9 cellular contexts compared by ENCODE assay signal in the genomic region with DNA sequence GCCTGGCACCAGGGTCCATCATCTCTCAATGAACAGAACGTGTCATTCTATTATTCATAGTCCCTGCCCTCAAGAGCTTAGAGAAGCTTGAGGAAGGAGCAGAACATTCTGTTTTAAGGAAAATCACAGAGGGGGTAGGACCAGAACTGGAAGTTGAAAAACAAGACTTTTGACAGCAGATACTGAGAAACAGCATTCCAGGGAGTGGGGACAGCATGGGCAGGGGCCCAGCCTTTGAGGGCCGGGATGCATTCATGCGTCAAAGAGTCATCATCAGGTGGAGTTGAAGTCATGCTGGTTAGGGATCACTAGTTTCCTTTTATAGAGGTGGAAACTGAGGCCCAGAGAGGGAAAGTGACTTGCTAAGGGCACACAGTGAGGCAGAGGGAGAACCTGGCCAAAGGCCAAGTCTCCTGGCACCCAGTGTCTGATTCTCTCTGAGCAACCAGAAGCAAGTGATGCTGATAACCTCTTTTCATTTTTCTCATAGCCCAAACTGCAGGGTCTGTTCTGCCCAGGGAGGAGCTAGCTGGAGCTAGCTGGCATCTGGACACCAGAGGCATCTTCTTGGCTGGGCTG. TPM values are rescaled to one million over a fixed set of nuclear protein-coding genes. Genes with fewer than 3 reads are reported as not detected.
DNase-seq lines count a peak whose midpoint lies in the region; ATAC-seq and TF ChIP-seq lines count a peak whose summit lies in the region.
"Had no signal": no experiment of that assay in that cellular context is flagged by ENCODE, and none has a peak within 500 bp of the region (broad histone marks: within the 10 kb centered on the region; RNA-seq: fewer than 3 reads in every experiment).

No MANE protein-coding gene starts in this region.

- TF ChIP-seq POLR2A in upper lobe of left lung (IDR thresholded peaks at IDR 0.05), result no peak

- ATAC-seq in memory B cell (ENCODE audit: low read depth), result no peak
- ATAC-seq in upper lobe of left lung (ENCODE audit: low FRiP score in 2 of 2), result no peak

- H3K27ac Mint-ChIP-seq in MCF 10A (ENCODE audit: low read depth, unreplicated experiment) (peak overlapping the region; percentile 55), memory B cell (peak overlapping the region; percentile 74)
- peak overlapping the region; percentile 96 for H3K27ac Mint-ChIP-seq in activated CD4-positive, alpha-beta memory T cell treated with anti-CD3 and anti-CD28 coated beads, Interleukin-2, amount 10 ng/mL, durations not matched to agents 7 days and 5 days

- H3K4me3 ChIP-seq in mammary epithelial cell (replicated peaks in 1 of 3; ENCODE audit: insufficient read depth in 1 of 3, low read depth in 2 of 3, low read length in 3 of 3) (no peak overlapping the region), upper lobe of left lung (no peak overlapping the region)

- WGBS in mammary epithelial cell (ENCODE audit: low coverage, missing lambda C conversion rate), result 69% methylated on average over 3 of the region's 3 CpGs
- 61 to 72% methylated on average over 3 of the region's 3 CpGs for WGBS in upper lobe of left lung, 2 donors

- in situ Hi-C loops in mammary epithelial cell (cut with MboI; ENCODE audit: low sequenced_read_pairs in 2 of 2), result no loop called here

- H3K4me1 Mint-ChIP-seq in MCF 10A (ENCODE audit: insufficient read depth, unreplicated experiment), result peaks cover 41% of the 10 kb centered on the region
- peaks cover 75% of the 10 kb centered on the region for H3K4me1 Mint-ChIP-seq in activated CD4-positive, alpha-beta memory T cell treated with anti-CD3 and anti-CD28 coated beads, Interleukin-2, amount 10 ng/mL, durations not matched to agents 7 days and 5 days
- peaks cover 14% of the 10 kb centered on the region for H3K4me1 Mint-ChIP-seq in memory B cell

- H3K9me3 ChIP-seq in mammary epithelial cell (replicated peaks; ENCODE audit: insufficient read depth, low read length) (no peaks in the 10 kb centered on the region), upper lobe of left lung (no peaks in the 10 kb centered on the region)
- H3K9me3 ChIP-seq: neutrophil had no signal

- H3K27ac ChIP-seq in mammary epithelial cell (ENCODE audit: insufficient read depth, low read depth, low read length) (no peak overlapping the region), upper lobe of left lung (peak overlapping the region; percentile 93 to 97 (median 95))
- H3K27ac ChIP-seq: neutrophil had no signal

- H3K79me2 ChIP-seq in mammary epithelial cell (ENCODE audit: insufficient read depth, low read length), result peaks cover 33% of the 10 kb centered on the region

- H3K4me2 ChIP-seq in mammary epithelial cell (ENCODE audit: insufficient read depth, low read depth, low read length), result no peak overlapping the region

- no peaks in the 10 kb centered on the region for H3K27me3 Mint-ChIP-seq in MCF 10A (ENCODE audit: insufficient read depth, unreplicated experiment)
- H3K27me3 Mint-ChIP-seq in activated CD4-positive, alpha-beta memory T cell treated with anti-CD3 and anti-CD28 coated beads, Interleukin-2, amount 10 ng/mL, durations not matched to agents 7 days and 5 days, result no peaks in the 10 kb centered on the region
- no peaks in the 10 kb centered on the region for H3K27me3 Mint-ChIP-seq in memory B cell

- no peak overlapping the region for H2AFZ ChIP-seq in mammary epithelial cell (ENCODE audit: low read depth, low read length)

- TF ChIP-seq CTCF in MCF 10A (IDR thresholded peaks at IDR 0.05; ENCODE audit: unreplicated experiment) (no peak), mammary epithelial cell (conservative IDR thresholded peaks at IDR 0.05 in 1 of 2, IDR thresholded peaks at IDR 0.05 in 1 of 2; ENCODE audit: extremely low read depth in 1 of 2, insufficient read depth in 1 of 2, low read depth in 1 of 2, low read length in 2 of 2) (no peak), upper lobe of left lung (IDR thresholded peaks at IDR 0.05) (no peak)

- dilution Hi-C loops in mammary epithelial cell (cut with HindIII; ENCODE audit: low sequenced_read_pairs), result no loop called here

- intact Hi-C loops in MCF 10A (cut with micrococcal nuclease), result no loop called here
- intact Hi-C loops in mammary epithelial cell (cut with micrococcal nuclease), result no loop called here

- no peaks in the 10 kb centered on the region for H4K20me1 ChIP-seq in mammary epithelial cell (ENCODE audit: insufficient read depth, low read length)

- CTCF ChIA-PET in MCF 10A (lab: Yijun Ruan, JAX), result interaction anchor here (1.1 kb wide), 1 partner anchor 164 kb away, joined by 4 read pairs; a partner anchor contains a TSS
- CTCF ChIA-PET in mammary epithelial cell (lab: Charles Lee; ENCODE audit: low non-redundant PET), result no interaction called here
- CTCF ChIA-PET in activated CD4-positive, alpha-beta memory T cell treated with anti-CD3 and anti-CD28 coated beads, Interleukin-2, amount 10 ng/mL, durations not matched to agents 7 days and 5 days (lab: Charles Lee), result interaction anchor here (0.9 to 1.9 kb wide), 6 partner anchors 13 to 164 kb away, joined by 3 to 12 read pairs (median 5); a partner anchor contains a TSS

- DNase-seq in MCF 10A (ENCODE audit: unreplicated experiment) (peak; percentile 14), mammary epithelial cell (no peak), memory B cell (ENCODE audit: low spot score in 2 of 2) (no peak), upper lobe of left lung (no peak), DMS153 treated with DMSO at 0.1 percent for 48 hours (lab: John Stamatoyannopoulos, UW; ENCODE audit: unreplicated experiment) (no peak), NOMO-1 treated with dmso at 0.1 percent for 144 hours (lab: John Stamatoyannopoulos, UW; ENCODE audit: unreplicated experiment) (no peak)
- no peak for DNase-seq in activated CD4-positive, alpha-beta memory T cell treated with anti-CD3 and anti-CD28 coated beads, Interleukin-2, amount 10 ng/mL, durations not matched to agents 7 days and 5 days
- DNase-seq in stimulated activated CD4-positive, alpha-beta T cell treated with anti-CD3 and anti-CD28 coated beads, Interleukin-1b, Interleukin-23, amount 100 ng/mL, for 48 hours, result no peak

- no peaks in the 10 kb centered on the region for H3K36me3 ChIP-seq in mammary epithelial cell (ENCODE audit: insufficient read depth, low read length)
- H3K36me3 ChIP-seq in upper lobe of left lung, result no peaks in the 10 kb centered on the region
- H3K36me3 ChIP-seq: neutrophil had no signal

- peak in 2 of 4 donors; percentile 85 for TF ChIP-seq EP300 in upper lobe of left lung (IDR thresholded peaks at IDR 0.05)

- H3K36me3 Mint-ChIP-seq in MCF 10A (ENCODE audit: insufficient read depth, unreplicated experiment) (peaks cover 22% of the 10 kb centered on the region), memory B cell (no peaks in the 10 kb centered on the region)
- peaks cover 16% of the 10 kb centered on the region for H3K36me3 Mint-ChIP-seq in activated CD4-positive, alpha-beta memory T cell treated with anti-CD3 and anti-CD28 coated beads, Interleukin-2, amount 10 ng/mL, durations not matched to agents 7 days and 5 days (ENCODE audit: low read depth)

- POLR2A ChIA-PET in MCF 10A (lab: Yijun Ruan, JAX), result interaction anchor here (1.0 to 2.3 kb wide), 8 partner anchors 9 to 174 kb away, joined by 3 to 20 read pairs (median 6); a partner anchor contains a TSS
- POLR2A ChIA-PET in activated CD4-positive, alpha-beta memory T cell treated with anti-CD3 and anti-CD28 coated beads, Interleukin-2, amount 10 ng/mL, durations not matched to agents 7 days and 5 days (lab: Charles Lee), result interaction anchor here (0.7 to 1.9 kb wide), 12 partner anchors 9 to 360 kb away, joined by 3 to 60 read pairs (median 4); a partner anchor contains a TSS

- H3K4me1 ChIP-seq in mammary epithelial cell (ENCODE audit: insufficient read depth, low read length), result peaks cover 54% of the 10 kb centered on the region
- H3K4me1 ChIP-seq in upper lobe of left lung, result peaks cover 50 to 80% (median 58%) of the 10 kb centered on the region in 4 donors

- BruUV-seq in MCF 10A (replicated peaks; lab: Mats Ljungman, UMichigan) (no TSS peak), mammary epithelial cell (replicated peaks; lab: Mats Ljungman, UMichigan) (no TSS peak)

- H3K27me3 ChIP-seq in mammary epithelial cell (ENCODE audit: insufficient read depth, low read length), result no peaks in the 10 kb centered on the region
- H3K27me3 ChIP-seq in upper lobe of left lung, result no peaks in the 10 kb centered on the region

- H3K4me3 Mint-ChIP-seq in MCF 10A (ENCODE audit: unreplicated experiment) (peak overlapping the region; percentile 98), memory B cell (no peak overlapping the region)
- peak overlapping the region; percentile 87 for H3K4me3 Mint-ChIP-seq in activated CD4-positive, alpha-beta memory T cell treated with anti-CD3 and anti-CD28 coated beads, Interleukin-2, amount 10 ng/mL, durations not matched to agents 7 days and 5 days

- no peak overlapping the region for H3K9ac ChIP-seq in mammary epithelial cell (ENCODE audit: insufficient read depth, low read length)

- H3K9me3 Mint-ChIP-seq in MCF 10A (ENCODE audit: unreplicated experiment) (no peaks in the 10 kb centered on the region), memory B cell (no peaks in the 10 kb centered on the region)
- no peaks in the 10 kb centered on the region for H3K9me3 Mint-ChIP-seq in activated CD4-positive, alpha-beta memory T cell treated with anti-CD3 and anti-CD28 coated beads, Interleukin-2, amount 10 ng/mL, durations not matched to agents 7 days and 5 days

RNA-seq across cellular contexts. Expression of a gene that starts 41.5 kb away (rescaled TPM):
- total RNA-seq in MCF 10A (2022), result 20.0 and 36.6 TPM in 2 replicates
- total RNA-seq in mammary epithelial cell, result 10 to 100 TPM; 32.5 to 72.5 TPM
- polyA plus RNA-seq in mammary epithelial cell, result 31.6 TPM
- 107 TPM for polyA minus RNA-seq in mammary epithelial cell
- 10 to 100 TPM; 23.2 to 23.4 TPM for total RNA-seq in activated CD4-positive, alpha-beta memory T cell treated with anti-CD3 and anti-CD28 coated beads, Interleukin-2, amount 10 ng/mL, durations not matched to agents 7 days and 5 days
- total RNA-seq in upper lobe of left lung, result 100 to 1,000 TPM in 2 of 6 donors, 10 to 100 TPM in 4; 44.6 to 124 (median 76.1) TPM
